ENCODE assay signal across 13 cellular contexts in genomic region chr12:79058342-79058741, GRCh38.
DNase-seq lines count a peak whose midpoint lies in the region; ATAC-seq, FAIRE-seq and TF ChIP-seq lines count a peak whose summit lies in the region.
"Had no signal": no experiment of that assay in that cellular context is flagged by ENCODE, and none has a peak within 500 bp of the region (broad histone marks: within the 10 kb centered on the region; RNA-seq: fewer than 3 reads in every experiment).

No MANE protein-coding gene starts in this region.

- H3K4me1 ChIP-seq in H1 (replicated peaks in 1 of 4; ENCODE audit: control insufficient read depth in 3 of 4, insufficient read depth in 4 of 4, low read length in 3 of 4) = peaks cover 0 to 3% (median 3%) of the 10 kb centered on the region in 4 experiments; a peak in 4 of 7 replicates
- H3K4me1 ChIP-seq: prostate gland had no signal

- no peak overlapping the region for H3K4ac ChIP-seq in H1 (replicated peaks; ENCODE audit: insufficient read length, low read depth, low read length)

- H3K79me1 ChIP-seq in H1 (ENCODE audit: low read depth, low read length) = no peaks in the 10 kb centered on the region

- H3K18ac ChIP-seq in H1 (ENCODE audit: extremely low read depth, low read length) = no peak overlapping the region

- no peak overlapping the region for H3K56ac ChIP-seq in H1 (replicated peaks; ENCODE audit: insufficient read length, low read depth, low read length)

- H3K9me3 ChIP-seq in H1 (ENCODE audit: insufficient read depth in 2 of 2, low read depth in 1 of 2, low read length in 1 of 2) = no peaks in the 10 kb centered on the region
- H3K9me3 ChIP-seq: prostate gland had no signal

- no peak overlapping the region for H3K27ac ChIP-seq in H1 (ENCODE audit: low read depth, low read length)
- H3K27ac ChIP-seq: C4-2B, prostate gland had no signal

- no peak overlapping the region for H2BK20ac ChIP-seq in H1 (ENCODE audit: low read length)

- no peaks in the 10 kb centered on the region for H3K23me2 ChIP-seq in H1 (ENCODE audit: low read depth, low read length)

- DNase-seq in DMS53 (lab: John Stamatoyannopoulos, UW) (peak; percentile 16), LHCN-M2 (ENCODE audit: low read depth) (peak; percentile 52), H1 (ENCODE audit: low read depth in 1 of 2, low spot score in 2 of 2) (no peak), NCI-H187 (lab: John Stamatoyannopoulos, UW) (no peak), 8988T (no peak), globus pallidus (ENCODE audit: low spot score) (no peak)
- DNase-seq in activated naive CD4-positive, alpha-beta T cell treated with anti-CD3 and anti-CD28 coated beads, Interleukin-2, amount 50 U/mL, for 72 hours (ENCODE audit: low spot score in 2 of 2) = no peak
- DNase-seq: activated T-cell treated with anti-CD3 and anti-CD28 coated beads, Interleukin-2, amount 50 U/mL, for 24 hours; kidney; NCI-H2171 had no signal

- no peaks in the 10 kb centered on the region; a peak in 1 of 4 replicates for H3K79me2 ChIP-seq in H1 (ENCODE audit: control insufficient read depth in 1 of 2, insufficient read depth in 2 of 2, low read length in 2 of 2)

- no peak overlapping the region for H4K8ac ChIP-seq in H1 (ENCODE audit: extremely low read depth, insufficient read depth, low read length)

- no peak overlapping the region for H2AK5ac ChIP-seq in H1 (ENCODE audit: low read depth, low read length)

- H3K27ac Mint-ChIP-seq in activated naive CD4-positive, alpha-beta T cell treated with anti-CD3 and anti-CD28 coated beads, Interleukin-2, amount 50 U/mL, for 72 hours = no peak overlapping the region
- H3K27ac Mint-ChIP-seq: activated T-cell treated with anti-CD3 and anti-CD28 coated beads, Interleukin-2, amount 50 U/mL, for 24 hours had no signal

- H3K23ac ChIP-seq in H1 (ENCODE audit: insufficient read length) = no peak overlapping the region

- POLR2A ChIA-PET in H1 (lab: Charles Lee; ENCODE audit: partially characterized antibody) = no interaction called here

- TF ChIP-seq EP300 in H1 (IDR thresholded peaks at IDR 0.05; ENCODE audit: borderline replicate concordance in 1 of 2, low read depth in 2 of 2, low read length in 2 of 2) = no peak

- TF ChIP-seq RAD21 in H1 (IDR thresholded peaks at IDR 0.05 in 1 of 2, conservative IDR thresholded peaks at IDR 0.05 in 1 of 2; ENCODE audit: low read depth in 2 of 2, low read length in 2 of 2) = no peak

- no peak overlapping the region for H3K14ac ChIP-seq in H1 (ENCODE audit: insufficient read length)

- FAIRE-seq in H1 (lab: Jason Lieb, UNC) = peak; percentile 32
- FAIRE-seq: kidney had no signal

- no peaks in the 10 kb centered on the region for H3K36me3 Mint-ChIP-seq in activated naive CD4-positive, alpha-beta T cell treated with anti-CD3 and anti-CD28 coated beads, Interleukin-2, amount 50 U/mL, for 72 hours

- H3K4me2 ChIP-seq in H1 (ENCODE audit: insufficient read depth in 1 of 2, low read depth in 2 of 2, low read length in 2 of 2) = no peak overlapping the region

- H4K20me1 ChIP-seq in H1 (replicated peaks in 1 of 2; ENCODE audit: control insufficient read depth in 1 of 2, insufficient read depth in 2 of 2, low read length in 2 of 2) = peaks cover 0 to 2% of the 10 kb centered on the region in 2 experiments

- no peak overlapping the region for H3K9ac ChIP-seq in H1 (replicated peaks in 1 of 4; ENCODE audit: extremely low read depth in 1 of 4, low read depth in 3 of 4, low read length in 3 of 4)

- H3K36me3 ChIP-seq in H1 (ENCODE audit: control insufficient read depth in 2 of 4, insufficient read depth in 4 of 4, low read length in 3 of 4) = no peaks in the 10 kb centered on the region
- H3K36me3 ChIP-seq: prostate gland had no signal

- H2AFZ ChIP-seq in H1 (ENCODE audit: low read length) = no peak overlapping the region

- H3K9me3 Mint-ChIP-seq in activated naive CD4-positive, alpha-beta T cell treated with anti-CD3 and anti-CD28 coated beads, Interleukin-2, amount 50 U/mL, for 72 hours = peaks cover 0 to 4% of the 10 kb centered on the region in 2 donors

- peak; percentile 44 for ATAC-seq in GM21528 (IDR thresholded peaks at IDR 0.05; ENCODE audit: low FRiP score, unreplicated experiment)
- ATAC-seq in activated naive CD4-positive, alpha-beta T cell treated with anti-CD3 and anti-CD28 coated beads, Interleukin-2, amount 50 U/mL, for 72 hours = no peak

- H2BK5ac ChIP-seq in H1 (ENCODE audit: low read depth, low read length) = no peak overlapping the region

- H2BK120ac ChIP-seq in H1 (replicated peaks; ENCODE audit: low read depth, low read length) = no peak overlapping the region

- WGBS in H1 (ENCODE audit: extremely low coverage in 1 of 2, insufficient coverage in 1 of 2, insufficient read length in 1 of 2, insufficient replicate concordance in 2 of 2, low coverage in 1 of 2, low lambda C conversion rate in 2 of 2, missing lambda C conversion rate in 1 of 2), 2 experiments = 90% methylated on average over 1 of the region's 1 CpG; no CpG with 5 or more reads in 1 of the 2 experiments

- no peak overlapping the region for H4K91ac ChIP-seq in H1 (replicated peaks; ENCODE audit: insufficient read length, low read length)

- H2BK15ac ChIP-seq in H1 (ENCODE audit: low read length) = no peak overlapping the region

- TF ChIP-seq CTCF in H1 (IDR thresholded peaks at IDR 0.05; ENCODE audit: control extremely low read depth in 1 of 3, insufficient read depth in 1 of 3, low read depth in 1 of 3, low read length in 3 of 3) = no peak

- no peak overlapping the region for H3K4me3 ChIP-seq in H1 (ENCODE audit: extremely low read depth in 1 of 4, insufficient read depth in 2 of 4, low read depth in 3 of 4, low read length in 4 of 4)
- H3K4me3 ChIP-seq: prostate gland had no signal

- no peaks in the 10 kb centered on the region for H3K27me3 ChIP-seq in H1 (replicated peaks in 1 of 4; ENCODE audit: control insufficient read depth in 3 of 4, extremely low read depth in 1 of 4, insufficient read depth in 3 of 4, low read length in 3 of 4)

- H4K5ac ChIP-seq in H1 (ENCODE audit: insufficient read length, low read depth, low read length) = no peak overlapping the region

- TF ChIP-seq POLR2A in H1 (IDR thresholded peaks at IDR 0.05; ENCODE audit: control extremely low read depth in 1 of 2, low read depth in 2 of 2, low read length in 2 of 2) = no peak

- H2BK12ac ChIP-seq in H1 (ENCODE audit: low read depth, low read length) = no peak overlapping the region

- CTCF ChIA-PET in H1 (lab: Charles Lee; ENCODE audit: partially characterized antibody) = interaction anchor here (0.7 to 1.6 kb wide), 2 partner anchors 10 to 814 kb away, joined by 4 read pairs; no protein-coding TSS in a partner anchor

TF ChIP-seq in H1, 55 proteins besides CTCF, POLR2A, EP300 and RAD21:
- TF ChIP-seq BACH1 (IDR thresholded peaks at IDR 0.05; ENCODE audit: low read length) (no peak), TEAD4 (IDR thresholded peaks at IDR 0.05; ENCODE audit: low read depth, low read length) (no peak), E2F6 (IDR thresholded peaks at IDR 0.05) (no peak), ATF2 (IDR thresholded peaks at IDR 0.05; ENCODE audit: low read length) (no peak)

Comparison
In these comparisons a context has a peak if more than half of its experiments do, and no peak if none do; other contexts are left out.
1. DNase-seq: peak in DMS53 (single experiment) and LHCN-M2 (single experiment); none in H1 (0 of 2), NCI-H187 (0 of 2), activated naive CD4-positive, alpha-beta T cell treated with anti-CD3 and anti-CD28 coated beads, Interleukin-2, amount 50 U/mL, for 72 hours (0 of 2), 8988T (single experiment) and globus pallidus (single experiment).